Comparison of ENCODE assay signal across 10 cellular contexts in genomic region chr1:182430263-182431068, GRCh38. TPM values are rescaled to one million over a fixed set of nuclear protein-coding genes. Genes with fewer than 3 reads are reported as not detected.
DNase-seq lines count a peak whose midpoint lies in the region; ATAC-seq, FAIRE-seq and TF ChIP-seq lines count a peak whose summit lies in the region.
"Had no signal": no experiment of that assay in that cellular context is flagged by ENCODE, and none has a peak within 500 bp of the region (broad histone marks: within the 10 kb centered on the region; RNA-seq: fewer than 3 reads in every experiment).

No MANE protein-coding gene starts in this region.

- H3K27me3 ChIP-seq in bronchial epithelial cell (ENCODE audit: control insufficient read depth, insufficient read depth, low read length) (peaks cover 1% of the 10 kb centered on the region), MG63 (no peaks in the 10 kb centered on the region; the same call in 1 of the 2 replicates)

- H3K9me3 ChIP-seq in MG63, result no peaks in the 10 kb centered on the region

- FAIRE-seq in bronchial epithelial cell (lab: Jason Lieb, UNC), result no peak

- no peak overlapping the region for H3K4me3 ChIP-seq in bronchial epithelial cell (ENCODE audit: low read depth, low read length)
- H3K4me3 ChIP-seq in MG63, result no peak overlapping the region

- no peak for TF ChIP-seq CTCF in bronchial epithelial cell (IDR thresholded peaks at IDR 0.05; ENCODE audit: insufficient read depth, low read length, severe bottlenecking)

- ATAC-seq in GM21825 (IDR thresholded peaks at IDR 0.05; ENCODE audit: unreplicated experiment), result peak; percentile 45

- no peaks in the 10 kb centered on the region for H3K36me3 ChIP-seq in bronchial epithelial cell (ENCODE audit: control insufficient read depth, insufficient read depth, low read length)
- no peaks in the 10 kb centered on the region for H3K36me3 ChIP-seq in MG63

- DNase-seq in CMK (ENCODE audit: low read depth), result peak; percentile 30
- DNase-seq in NOMO-1 treated with dmso at 0.1 percent for 144 hours (lab: John Stamatoyannopoulos, UW; ENCODE audit: unreplicated experiment), result peak; percentile 53
- DNase-seq in bronchial epithelial cell (ENCODE audit: low read depth), result peak; percentile 41
- no peak for DNase-seq in mesenteric fat pad (ENCODE audit: low spot score)
- DNase-seq in NCI-H2227 (lab: John Stamatoyannopoulos, UW; ENCODE audit: unreplicated experiment), result no peak
- no peak for DNase-seq in MG63
- DNase-seq in dermis blood vessel endothelial cell, result no peak

RNA-seq across cellular contexts. Expression of gene RGSL1, which starts 19.5 kb away (rescaled TPM):
- not detected in 2 replicates for total RNA-seq in bronchial epithelial cell
- not detected for total RNA-seq in mesenteric fat pad
- total RNA-seq in MG63 (2014; rRNA removed; shearing (Covaris generic); ENCODE audit: low replicate concordance), result not detected in 2 replicates
- total RNA-seq in dermis blood vessel endothelial cell, result not detected in 2 replicates
- total RNA-seq: MCF 10A, urinary bladder had no signal

RNA-seq across cellular contexts. Expression of gene TEDDM1, which starts 30.0 kb away (rescaled TPM):
- total RNA-seq in bronchial epithelial cell (not detected in 2 replicates), mesenteric fat pad (not detected), dermis blood vessel endothelial cell (not detected in 2 replicates)
- not detected in 2 replicates for total RNA-seq in MG63 (2014; rRNA removed; shearing (Covaris generic); ENCODE audit: low replicate concordance)
- total RNA-seq: MCF 10A, urinary bladder had no signal

RNA-seq across cellular contexts. Expression of gene GLUL, which starts 38.9 kb away (rescaled TPM):
- total RNA-seq in bronchial epithelial cell (344 and 510 TPM in 2 replicates), mesenteric fat pad (5,065 TPM), dermis blood vessel endothelial cell (377 and 422 TPM in 2 replicates)
- total RNA-seq in MG63 (2014; rRNA removed; shearing (Covaris generic); ENCODE audit: low replicate concordance), result 158 and 173 TPM in 2 replicates

Comparison
In these comparisons a context has a peak if more than half of its experiments do, and no peak if none do; other contexts are left out.
1. DNase-seq: peak in CMK (single experiment), NOMO-1 treated with dmso at 0.1 percent for 144 hours (single experiment) and bronchial epithelial cell (single experiment); none in mesenteric fat pad (single experiment), NCI-H2227 (single experiment), MG63 (single experiment) and dermis blood vessel endothelial cell (single experiment).